ENCODE assay signal across 22 cellular contexts in the genomic region with DNA sequence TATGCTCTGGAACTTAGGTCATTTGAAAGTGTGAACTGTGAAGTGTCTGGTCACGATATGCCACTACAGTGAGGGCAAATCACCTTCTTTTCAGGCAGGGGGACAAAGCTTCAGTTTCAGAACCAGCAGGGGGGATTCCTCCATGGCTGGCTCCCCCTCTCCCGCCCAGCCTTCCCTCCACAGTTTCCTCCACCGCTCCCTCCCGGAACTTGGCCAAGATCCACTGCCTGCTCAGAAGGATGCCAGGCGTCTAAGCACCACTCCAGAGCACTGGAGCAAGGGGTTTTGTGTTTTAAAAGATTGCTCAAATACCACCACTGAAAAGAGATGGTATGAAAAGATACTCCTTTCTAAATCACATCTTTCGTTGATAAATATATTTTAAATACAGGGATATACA.
A peak's percentile ranks its signal among the peaks of the same experiment; 100 is the strongest.
DNase-seq lines count a peak whose midpoint lies in the region; TF ChIP-seq lines count a peak whose summit lies in the region.
"Had no signal": no experiment of that assay in that cellular context is flagged by ENCODE, and none has a peak within 500 bp of the region (broad histone marks: within the 10 kb centered on the region; RNA-seq: fewer than 3 reads in every experiment).

No MANE protein-coding gene starts in this region.

- no peak overlapping the region for H2BK12ac ChIP-seq in H9 (ENCODE audit: insufficient read length, low read depth, low read length)

- no peak overlapping the region for H3K56ac ChIP-seq in H9 (ENCODE audit: insufficient read length, low read depth, low read length)

- H3K9me3 Mint-ChIP-seq in H9, result no peaks in the 10 kb centered on the region
- H3K9me3 Mint-ChIP-seq: activated CD4-positive, alpha-beta T cell treated with anti-CD3 and anti-CD28 coated beads, Interleukin-2, amount 10 ng/mL, durations not matched to agents 7 days and 5 days; activated naive CD4-positive, alpha-beta T cell treated with anti-CD3 and anti-CD28 coated beads, Interleukin-2, amount 50 U/mL, for 24 hours; activated T-helper 1 cell treated with anti-CD3 and anti-CD28 coated beads, Interleukin-12 subunit alpha, Interleukin-12 subunit beta, Interleukin-2, Interleukin-4 antibody, amounts not matched to agents 30 ng/mL and 10 ng/mL and 1 ng/mL, durations not matched to agents 14 hours and 24 hours and 36 hours; IgD-negative memory B cell had no signal

- H3K27ac Mint-ChIP-seq in H9, result peak overlapping the region in 1 of 3 experiments; percentile 81; a peak in 2 of 7 replicates
- H3K27ac Mint-ChIP-seq: activated CD4-positive, alpha-beta T cell treated with anti-CD3 and anti-CD28 coated beads, Interleukin-2, amount 10 ng/mL, durations not matched to agents 7 days and 5 days; activated naive CD4-positive, alpha-beta T cell treated with anti-CD3 and anti-CD28 coated beads, Interleukin-2, amount 50 U/mL, for 24 hours; activated T-helper 1 cell treated with anti-CD3 and anti-CD28 coated beads, Interleukin-12 subunit alpha, Interleukin-12 subunit beta, Interleukin-2, Interleukin-4 antibody, amounts not matched to agents 30 ng/mL and 10 ng/mL and 1 ng/mL, durations not matched to agents 14 hours and 24 hours and 36 hours; IgD-negative memory B cell; T-helper 17 cell had no signal

- H3K79me1 ChIP-seq in H9 (ENCODE audit: insufficient read depth, low read depth, low read length, poor library complexity, severe bottlenecking), result peaks cover 10% of the 10 kb centered on the region

- H3F3A ChIP-seq in GM23248 (ENCODE audit: insufficient read depth), result no peaks in the 10 kb centered on the region

- no peak overlapping the region for H4K8ac ChIP-seq in H9 (replicated peaks; ENCODE audit: insufficient read length, low read depth, low read length)

- no peak overlapping the region for H3K18ac ChIP-seq in H9 (ENCODE audit: insufficient read length, low read depth, low read length)

- H4K20me1 ChIP-seq in H9 (ENCODE audit: control insufficient read depth, insufficient read depth, insufficient read length) (no peaks in the 10 kb centered on the region), GM23248 (ENCODE audit: insufficient read depth) (no peaks in the 10 kb centered on the region)

- H4K5ac ChIP-seq in H9 (ENCODE audit: insufficient read length, low read depth, low read length), result no peak overlapping the region

- no peaks in the 10 kb centered on the region for H3K23me2 ChIP-seq in H9 (ENCODE audit: insufficient read length, low read depth, low read length, poor library complexity, severe bottlenecking)

- H3K4ac ChIP-seq in H9 (ENCODE audit: low read depth, low read length), result no peak overlapping the region

- H2AFZ ChIP-seq in H9 (ENCODE audit: low read length) (no peak overlapping the region), GM23248 (no peak overlapping the region)

- TF ChIP-seq CTCF in H9 (conservative IDR thresholded peaks at IDR 0.05) (no peak), BE2C (IDR thresholded peaks at IDR 0.05; ENCODE audit: low read depth, low read length) (no peak)

- H2BK5ac ChIP-seq in H9 (ENCODE audit: insufficient read length, low read length), result no peak overlapping the region

- no peak overlapping the region for H4K91ac ChIP-seq in H9 (ENCODE audit: insufficient read length, low read depth, low read length)

- H2BK20ac ChIP-seq in H9 (ENCODE audit: low read depth, low read length, poor library complexity, severe bottlenecking), result no peak overlapping the region

- H3K27me3 Mint-ChIP-seq in H9 (ENCODE audit: low read depth), result no peaks in the 10 kb centered on the region
- H3K27me3 Mint-ChIP-seq: activated CD4-positive, alpha-beta T cell treated with anti-CD3 and anti-CD28 coated beads, Interleukin-2, amount 10 ng/mL, durations not matched to agents 7 days and 5 days; activated naive CD4-positive, alpha-beta T cell treated with anti-CD3 and anti-CD28 coated beads, Interleukin-2, amount 50 U/mL, for 24 hours; IgD-negative memory B cell; T-helper 17 cell had no signal

- peaks cover 9 to 11% of the 10 kb centered on the region in 2 experiments for H3K4me1 Mint-ChIP-seq in H9
- H3K4me1 Mint-ChIP-seq: activated CD4-positive, alpha-beta T cell treated with anti-CD3 and anti-CD28 coated beads, Interleukin-2, amount 10 ng/mL, durations not matched to agents 7 days and 5 days; IgD-negative memory B cell had no signal

- no peak overlapping the region for H3K27ac ChIP-seq in H9 (ENCODE audit: insufficient read length, low read depth, low read length)
- no peak overlapping the region for H3K27ac ChIP-seq in GM23248
- H3K27ac ChIP-seq: ovary, Peyer's patch, right lobe of liver, vagina had no signal

- H3K36me3 Mint-ChIP-seq in H9 (ENCODE audit: insufficient read depth in 1 of 3, low read depth in 3 of 3), result peaks cover 8 to 11% (median 11%) of the 10 kb centered on the region in 3 experiments; a peak in 6 of 7 replicates
- H3K36me3 Mint-ChIP-seq: IgD-negative memory B cell had no signal

- no peak overlapping the region for H3K4me2 ChIP-seq in H9 (ENCODE audit: insufficient read depth, insufficient read length, low read length)
- H3K4me2 ChIP-seq in GM23248 (ENCODE audit: unreplicated experiment), result no peak overlapping the region

- H3K27me3 ChIP-seq in H9 (ENCODE audit: insufficient read depth, low read length), result no peaks in the 10 kb centered on the region
- H3K27me3 ChIP-seq in BE2C, result no peaks in the 10 kb centered on the region
- H3K27me3 ChIP-seq in GM23248 (replicated peaks; ENCODE audit: insufficient read depth), result no peaks in the 10 kb centered on the region
- H3K27me3 ChIP-seq: ovary, Peyer's patch, right lobe of liver, vagina had no signal

- H3K9me3 ChIP-seq in H9 (ENCODE audit: control insufficient read depth, low read depth, low read length), result no peaks in the 10 kb centered on the region
- no peaks in the 10 kb centered on the region for H3K9me3 ChIP-seq in BE2C
- H3K9me3 ChIP-seq in GM23248 (ENCODE audit: low read depth), result no peaks in the 10 kb centered on the region
- H3K9me3 ChIP-seq: ovary, Peyer's patch, right lobe of liver, vagina had no signal

- H2BK120ac ChIP-seq in H9 (ENCODE audit: low read depth, low read length, poor library complexity, severe bottlenecking), result no peak overlapping the region

- no peak overlapping the region for H3K4me3 Mint-ChIP-seq in H9
- H3K4me3 Mint-ChIP-seq: activated CD4-positive, alpha-beta T cell treated with anti-CD3 and anti-CD28 coated beads, Interleukin-2, amount 10 ng/mL, durations not matched to agents 7 days and 5 days; activated naive CD4-positive, alpha-beta T cell treated with anti-CD3 and anti-CD28 coated beads, Interleukin-2, amount 50 U/mL, for 24 hours; activated T-helper 1 cell treated with anti-CD3 and anti-CD28 coated beads, Interleukin-12 subunit alpha, Interleukin-12 subunit beta, Interleukin-2, Interleukin-4 antibody, amounts not matched to agents 30 ng/mL and 10 ng/mL and 1 ng/mL, durations not matched to agents 14 hours and 24 hours and 36 hours; IgD-negative memory B cell; T-helper 17 cell had no signal

- H3K9ac ChIP-seq in H9 (ENCODE audit: extremely low read depth, insufficient read length, low read length) (no peak overlapping the region), GM23248 (no peak overlapping the region)

- no peak overlapping the region for H3K14ac ChIP-seq in H9 (ENCODE audit: insufficient read depth, low read length)

- H3K79me2 ChIP-seq in H9 (ENCODE audit: insufficient read depth, low read length) (no peaks in the 10 kb centered on the region), GM23248 (ENCODE audit: insufficient read depth) (no peaks in the 10 kb centered on the region)

- no peak overlapping the region for H2AK5ac ChIP-seq in H9 (ENCODE audit: insufficient read length, low read length)

- H3T11ph ChIP-seq in H9 (ENCODE audit: low read length), result no peak overlapping the region

- in situ Hi-C loops in GM23248 (cut with MboI), result no loop called here

- no peaks in the 10 kb centered on the region for H3K9me2 ChIP-seq in GM23248 (ENCODE audit: insufficient read depth)

- H3K4me1 ChIP-seq in H9 (ENCODE audit: insufficient read depth, low read length), result no peaks in the 10 kb centered on the region; the same call in none of the 2 replicates
- peaks cover 9% of the 10 kb centered on the region for H3K4me1 ChIP-seq in BE2C
- H3K4me1 ChIP-seq in GM23248 (ENCODE audit: insufficient read depth), result no peaks in the 10 kb centered on the region
- H3K4me1 ChIP-seq: Peyer's patch, vagina had no signal

- H2BK15ac ChIP-seq in H9 (ENCODE audit: low read depth, low read length), result no peak overlapping the region

- no peak overlapping the region for H3K4me3 ChIP-seq in BE2C (ENCODE audit: low read depth, low read length)
- no peak overlapping the region for H3K4me3 ChIP-seq in GM23248
- H3K4me3 ChIP-seq: ovary, Peyer's patch, right lobe of liver, vagina had no signal

- H3K36me3 ChIP-seq in BE2C (peaks cover 7% of the 10 kb centered on the region; the same call in 1 of the 2 replicates), GM23248 (ENCODE audit: low read depth) (no peaks in the 10 kb centered on the region)
- H3K36me3 ChIP-seq: ovary, Peyer's patch, right lobe of liver, vagina had no signal

- WGBS in H9 (ENCODE audit: extremely low coverage, insufficient read length, low lambda C conversion rate), result no CpG with 5 or more reads among the region's 6 CpGs
- WGBS in GM23248 (ENCODE audit: low coverage in 1 of 2, low lambda C conversion rate in 2 of 2, missing lambda C conversion rate in 2 of 2), 2 experiments, result 90% methylated on average over 6 of the region's 6 CpGs

- DNase-seq in Ammon's horn (ENCODE audit: low spot score) (peak; percentile 66), anterior cingulate cortex (lab: John Stamatoyannopoulos, UW) (peak in 41 of 58 donors; percentile 2 to 74 (median 28)), iPS-NIHi11 (ENCODE audit: low spot score) (peak; percentile 47), nucleus accumbens (lab: John Stamatoyannopoulos, UW) (peak in 29 of 56 donors; percentile 4 to 66 (median 19)), H9 (no peak), BE2C (no peak), GM23248 (no peak), NCI-H2227 (lab: John Stamatoyannopoulos, UW; ENCODE audit: unreplicated experiment) (no peak)
- DNase-seq: ACHN; activated CD4-positive, alpha-beta T cell treated with anti-CD3 and anti-CD28 coated beads, Interleukin-2, amount 10 ng/mL, durations not matched to agents 7 days and 5 days; NCI-H1105 treated with DMSO at 0.1 percent for 48 hours; NCI-H510A treated with DMSO at 0.1 percent for 48 hours; NK-92 treated with Interleukin-12 subunit alpha and Interleukin-12 subunit beta, amount 100 ng/mL, for 24 hours; ovary; Peyer's patch; right lobe of liver; stimulated activated CD4-positive, alpha-beta T cell treated with anti-CD3 and anti-CD28 coated beads, Interleukin-15, amount 100 ng/mL, for 24 hours; T-helper 17 cell had no signal

- H3K23ac ChIP-seq in H9 (ENCODE audit: insufficient read length, low read depth, low read length), result no peak overlapping the region

Comparison
In these comparisons a context has a peak if more than half of its experiments do, and no peak if none do; other contexts are left out.
1. DNase-seq: peak in Ammon's horn (single experiment), anterior cingulate cortex (41 of 58), iPS-NIHi11 (single experiment) and nucleus accumbens (29 of 56); none in H9 (single experiment), BE2C (single experiment), GM23248 (single experiment) and NCI-H2227 (single experiment).